27 cellular contexts compared by ENCODE assay signal in genomic region chr4:10478621-10479020, GRCh38. TPM values are rescaled to one million over a fixed set of nuclear protein-coding genes. Genes with fewer than 3 reads are reported as not detected.
DNase-seq lines count a peak whose midpoint lies in the region; ATAC-seq, FAIRE-seq and TF ChIP-seq lines count a peak whose summit lies in the region.
"Had no signal": no experiment of that assay in that cellular context is flagged by ENCODE, and none has a peak within 500 bp of the region (broad histone marks: within the 10 kb centered on the region; RNA-seq: fewer than 3 reads in every experiment).

No MANE protein-coding gene starts in this region.

- H4K12ac ChIP-seq in trophoblast cell (ENCODE audit: low read depth, low read length), result no peak overlapping the region

- no peak overlapping the region for H3K4me3 ChIP-seq in H1 (ENCODE audit: extremely low read depth in 1 of 4, insufficient read depth in 2 of 4, low read depth in 3 of 4, low read length in 4 of 4)
- no peak overlapping the region for H3K4me3 ChIP-seq in trophoblast cell (ENCODE audit: low read depth, low read length)
- H3K4me3 ChIP-seq: BLaER1, GM12878 had no signal

- no peak overlapping the region for H4K8ac ChIP-seq in H1 (ENCODE audit: extremely low read depth, insufficient read depth, low read length)
- H4K8ac ChIP-seq in trophoblast cell (ENCODE audit: low read depth, low read length), result no peak overlapping the region

- no peak for TF ChIP-seq RAD21 in H1 (IDR thresholded peaks at IDR 0.05 in 1 of 2, conservative IDR thresholded peaks at IDR 0.05 in 1 of 2; ENCODE audit: low read depth in 2 of 2, low read length in 2 of 2)

- H3K79me2 ChIP-seq in H1 (ENCODE audit: control insufficient read depth in 1 of 2, insufficient read depth in 2 of 2, low read length in 2 of 2), result no peaks in the 10 kb centered on the region
- H3K79me2 ChIP-seq in trophoblast cell (ENCODE audit: control insufficient read depth, insufficient read depth, low read length, poor library complexity), result no peaks in the 10 kb centered on the region

- TF ChIP-seq EP300 in H1 (IDR thresholded peaks at IDR 0.05; ENCODE audit: borderline replicate concordance in 1 of 2, low read depth in 2 of 2, low read length in 2 of 2), result no peak

- no peaks in the 10 kb centered on the region for H4K20me1 ChIP-seq in H1 (replicated peaks in 1 of 2; ENCODE audit: control insufficient read depth in 1 of 2, insufficient read depth in 2 of 2, low read length in 2 of 2)
- H4K20me1 ChIP-seq: BLaER1 had no signal

- no peaks in the 10 kb centered on the region for H3K36me3 ChIP-seq in H1 (ENCODE audit: control insufficient read depth in 2 of 4, insufficient read depth in 4 of 4, low read length in 3 of 4)
- no peaks in the 10 kb centered on the region for H3K36me3 ChIP-seq in trophoblast cell (ENCODE audit: control insufficient read depth in 1 of 2, insufficient read depth in 2 of 2, low read length in 2 of 2)
- H3K36me3 ChIP-seq: BE2C, BLaER1 had no signal

- H3K79me1 ChIP-seq in H1 (ENCODE audit: low read depth, low read length), result no peaks in the 10 kb centered on the region
- no peaks in the 10 kb centered on the region for H3K79me1 ChIP-seq in trophoblast cell (ENCODE audit: low read length)

- no peak overlapping the region for H2BK15ac ChIP-seq in H1 (ENCODE audit: low read length)

- no peak overlapping the region for H4K5ac ChIP-seq in H1 (ENCODE audit: insufficient read length, low read depth, low read length)

- no peaks in the 10 kb centered on the region for H3K36me3 Mint-ChIP-seq in activated CD4-positive, alpha-beta memory T cell treated with anti-CD3 and anti-CD28 coated beads, Interleukin-2, amount 10 ng/mL, durations not matched to agents 7 days and 5 days (ENCODE audit: low read depth)
- H3K36me3 Mint-ChIP-seq: CD14-positive monocyte; CD4-positive, alpha-beta memory T cell; CD4-positive, CD25-positive, alpha-beta regulatory T cell; CD8-positive, alpha-beta memory T cell had no signal

- H3K27ac ChIP-seq in H1 (ENCODE audit: low read depth, low read length) (no peak overlapping the region), trophoblast cell (ENCODE audit: low read depth, low read length) (no peak overlapping the region)
- H3K27ac ChIP-seq: BLaER1 had no signal

- H3K23ac ChIP-seq in H1 (ENCODE audit: insufficient read length) (no peak overlapping the region), trophoblast cell (ENCODE audit: low read length) (no peak overlapping the region)

- H3K4me1 ChIP-seq in H1 (replicated peaks in 1 of 4; ENCODE audit: control insufficient read depth in 3 of 4, insufficient read depth in 4 of 4, low read length in 3 of 4) (no peaks in the 10 kb centered on the region), trophoblast cell (ENCODE audit: control insufficient read depth in 1 of 2, insufficient read depth in 2 of 2, low read length in 2 of 2) (peaks cover 0 to 2% of the 10 kb centered on the region in 2 experiments)
- H3K4me1 ChIP-seq: BE2C had no signal

- H3K4me2 ChIP-seq in H1 (ENCODE audit: insufficient read depth in 1 of 2, low read depth in 2 of 2, low read length in 2 of 2) (no peak overlapping the region), trophoblast cell (ENCODE audit: low read length) (no peak overlapping the region)
- H3K4me2 ChIP-seq: BLaER1 had no signal

- CTCF ChIA-PET in H1 (lab: Charles Lee; ENCODE audit: partially characterized antibody), result interaction anchor here (0.9 to 2.1 kb wide), 5 partner anchors 8 to 70 kb away, joined by 3 to 7 read pairs (median 4); no protein-coding TSS in a partner anchor
- CTCF ChIA-PET in activated CD4-positive, alpha-beta memory T cell treated with anti-CD3 and anti-CD28 coated beads, Interleukin-2, amount 10 ng/mL, durations not matched to agents 7 days and 5 days (lab: Charles Lee), result interaction anchor here (1.5 kb wide), 1 partner anchor 17 kb away, joined by 5 read pairs; no protein-coding TSS in a partner anchor

- 0 out of 2 replicates have a peak overlapping the region, but pooled peaks have one; percentile 65 for H2AFZ ChIP-seq in H1 (ENCODE audit: low read length)
- no peak overlapping the region for H2AFZ ChIP-seq in trophoblast cell (ENCODE audit: insufficient read depth, low read length, poor library complexity)

- no peak overlapping the region for H2BK120ac ChIP-seq in H1 (replicated peaks; ENCODE audit: low read depth, low read length)
- H2BK120ac ChIP-seq in trophoblast cell (ENCODE audit: insufficient read depth, low read length, poor library complexity), result no peak overlapping the region

- no peak overlapping the region for H2BK20ac ChIP-seq in H1 (ENCODE audit: low read length)

- no peak overlapping the region for H3K18ac ChIP-seq in H1 (ENCODE audit: extremely low read depth, low read length)
- H3K18ac ChIP-seq in trophoblast cell (ENCODE audit: low read length), result no peak overlapping the region

- H3K56ac ChIP-seq in H1 (replicated peaks; ENCODE audit: insufficient read length, low read depth, low read length), result no peak overlapping the region

- H3K4me1 Mint-ChIP-seq in activated CD4-positive, alpha-beta memory T cell treated with anti-CD3 and anti-CD28 coated beads, Interleukin-2, amount 10 ng/mL, durations not matched to agents 7 days and 5 days, result no peaks in the 10 kb centered on the region
- H3K4me1 Mint-ChIP-seq: CD4-positive, alpha-beta memory T cell; CD4-positive, CD25-positive, alpha-beta regulatory T cell; CD8-positive, alpha-beta memory T cell had no signal

- no peak for FAIRE-seq in H1 (lab: Jason Lieb, UNC)
- FAIRE-seq: GM12878, GM12892, GM18507 had no signal

- POLR2A ChIA-PET in H1 (lab: Charles Lee; ENCODE audit: partially characterized antibody), result interaction anchor here (0.9 kb wide), 1 partner anchor 10 kb away, joined by 3 read pairs; no protein-coding TSS in a partner anchor
- POLR2A ChIA-PET in activated CD4-positive, alpha-beta memory T cell treated with anti-CD3 and anti-CD28 coated beads, Interleukin-2, amount 10 ng/mL, durations not matched to agents 7 days and 5 days (lab: Charles Lee), result no interaction called here

- H2AK5ac ChIP-seq in H1 (ENCODE audit: low read depth, low read length) (no peak overlapping the region), trophoblast cell (ENCODE audit: low read length) (no peak overlapping the region)

- H3K9me3 Mint-ChIP-seq in activated CD4-positive, alpha-beta memory T cell treated with anti-CD3 and anti-CD28 coated beads, Interleukin-2, amount 10 ng/mL, durations not matched to agents 7 days and 5 days, result no peaks in the 10 kb centered on the region
- H3K9me3 Mint-ChIP-seq: CD4-positive, alpha-beta memory T cell; CD4-positive, CD25-positive, alpha-beta regulatory T cell; CD8-positive, alpha-beta memory T cell had no signal

- peaks cover 3% of the 10 kb centered on the region for H3K27me3 Mint-ChIP-seq in activated CD4-positive, alpha-beta memory T cell treated with anti-CD3 and anti-CD28 coated beads, Interleukin-2, amount 10 ng/mL, durations not matched to agents 7 days and 5 days
- H3K27me3 Mint-ChIP-seq: CD4-positive, CD25-positive, alpha-beta regulatory T cell had no signal

- H3K9me3 ChIP-seq in H1 (ENCODE audit: insufficient read depth in 2 of 2, low read depth in 1 of 2, low read length in 1 of 2) (no peaks in the 10 kb centered on the region), trophoblast cell (ENCODE audit: insufficient read depth, low read depth, low read length) (no peaks in the 10 kb centered on the region)
- H3K9me3 ChIP-seq: BE2C, BLaER1 had no signal

- ATAC-seq in HG03280 (IDR thresholded peaks at IDR 0.05; ENCODE audit: unreplicated experiment), result no peak
- ATAC-seq: GM12878 had no signal

- no peaks in the 10 kb centered on the region for H3K27me3 ChIP-seq in H1 (replicated peaks in 1 of 4; ENCODE audit: control insufficient read depth in 3 of 4, extremely low read depth in 1 of 4, insufficient read depth in 3 of 4, low read length in 3 of 4)
- no peaks in the 10 kb centered on the region for H3K27me3 ChIP-seq in trophoblast cell (ENCODE audit: insufficient read depth, low read length)
- H3K27me3 ChIP-seq: BE2C, BLaER1 had no signal

- DNase-seq in NCI-H69 (lab: John Stamatoyannopoulos, UW) (peak; percentile 46), H1 (ENCODE audit: low read depth in 1 of 2, low spot score in 2 of 2) (no peak), trophoblast cell (peak; percentile 88 to 93), GOT3 (lab: John Stamatoyannopoulos, UW) (no peak)
- no peak for DNase-seq in activated CD4-positive, alpha-beta memory T cell treated with anti-CD3 and anti-CD28 coated beads, Interleukin-2, amount 10 ng/mL, durations not matched to agents 7 days and 5 days
- DNase-seq: 8988T; ACHN; BE2C; C1 segment of cervical spinal cord; CD4-positive, alpha-beta memory T cell; CD4-positive, CD25-positive, alpha-beta regulatory T cell; CD8-positive, alpha-beta memory T cell; COR-L47; DMS 273 treated with DMSO at 0.1 percent for 48 hours; DMS153; DMS53; DMS79; DND-41; EL; GDM1 had no signal

- TF ChIP-seq CTCF in H1 (IDR thresholded peaks at IDR 0.05; ENCODE audit: control extremely low read depth in 1 of 3, insufficient read depth in 1 of 3, low read depth in 1 of 3, low read length in 3 of 3), result no peak

- H3K27ac Mint-ChIP-seq in activated CD4-positive, alpha-beta memory T cell treated with anti-CD3 and anti-CD28 coated beads, Interleukin-2, amount 10 ng/mL, durations not matched to agents 7 days and 5 days, result no peak overlapping the region
- H3K27ac Mint-ChIP-seq: CD14-positive monocyte; CD4-positive, alpha-beta memory T cell; CD4-positive, CD25-positive, alpha-beta regulatory T cell; CD8-positive, alpha-beta memory T cell had no signal

- no peak overlapping the region for H2BK5ac ChIP-seq in H1 (ENCODE audit: low read depth, low read length)
- no peak overlapping the region for H2BK5ac ChIP-seq in trophoblast cell (ENCODE audit: low read depth, low read length, poor library complexity)

- H3K14ac ChIP-seq in H1 (ENCODE audit: insufficient read length) (no peak overlapping the region), trophoblast cell (ENCODE audit: low read length) (no peak overlapping the region)

- H3K9ac ChIP-seq in H1 (replicated peaks in 1 of 4; ENCODE audit: extremely low read depth in 1 of 4, low read depth in 3 of 4, low read length in 3 of 4) (no peak overlapping the region), trophoblast cell (ENCODE audit: low read length) (no peak overlapping the region)
- H3K9ac ChIP-seq: BLaER1 had no signal

- no peak overlapping the region for H3K4ac ChIP-seq in H1 (replicated peaks; ENCODE audit: insufficient read length, low read depth, low read length)
- no peak overlapping the region for H3K4ac ChIP-seq in trophoblast cell (ENCODE audit: low read depth, low read length)

- H2BK12ac ChIP-seq in H1 (ENCODE audit: low read depth, low read length) (no peak overlapping the region), trophoblast cell (ENCODE audit: low read length) (no peak overlapping the region)

- H3K4me3 Mint-ChIP-seq in activated CD4-positive, alpha-beta memory T cell treated with anti-CD3 and anti-CD28 coated beads, Interleukin-2, amount 10 ng/mL, durations not matched to agents 7 days and 5 days, result no peak overlapping the region
- H3K4me3 Mint-ChIP-seq: CD14-positive monocyte; CD4-positive, alpha-beta memory T cell; CD4-positive, CD25-positive, alpha-beta regulatory T cell; CD8-positive, alpha-beta memory T cell had no signal

- H4K91ac ChIP-seq in H1 (replicated peaks; ENCODE audit: insufficient read length, low read length) (no peak overlapping the region), trophoblast cell (ENCODE audit: low read depth, low read length) (no peak overlapping the region)

- H3K23me2 ChIP-seq in H1 (ENCODE audit: low read depth, low read length), result no peaks in the 10 kb centered on the region

- TF ChIP-seq POLR2A in H1 (IDR thresholded peaks at IDR 0.05; ENCODE audit: control extremely low read depth in 1 of 2, low read depth in 2 of 2, low read length in 2 of 2), result no peak

RNA-seq across cellular contexts. Expression of gene ZNF518B, which starts 21.4 kb away (rescaled TPM):
- 6.4 and 9.0 TPM in 2 replicates for total RNA-seq in H1 (2021; fragmentation: NEBNext Ultra II Directional; extraction: Animal tissue kit (Norgen Biotek cat#: 25700))
- 1.9 and 2.9 TPM in 2 replicates for polyA plus RNA-seq in H1 (2011; rRNA removed)
- 3.2 TPM for polyA plus RNA-seq in H1 (2011; cell fraction: cytosol; rRNA removed)
- polyA plus RNA-seq in H1 (2011; cell fraction: nucleus; rRNA removed), result 2.9 TPM
- 3.9 to 6.0 TPM (median 4.0 TPM) in 4 replicates for polyA plus RNA-seq in H1 (2012, experiment 1 of 2)
- polyA plus RNA-seq in H1 (2012, experiment 2 of 2), result 0.38 TPM
- polyA plus RNA-seq in H1 (2013, experiment 1 of 2), result 3.3 TPM
- 3.2 TPM for polyA plus RNA-seq in H1 (2013, experiment 2 of 2)
- polyA minus RNA-seq in H1 (2011; rRNA and poly(A)+ RNA removed), result 11.6 and 12.6 TPM in 2 replicates
- 16.7 TPM for polyA minus RNA-seq in H1 (2011; cell fraction: cytosol; rRNA and poly(A)+ RNA removed)
- 20.8 TPM for polyA minus RNA-seq in H1 (2011; cell fraction: nucleus; rRNA and poly(A)+ RNA removed)
- polyA plus RNA-seq in trophoblast cell (2013), result 18.5 and 20.2 TPM in 2 replicates
- 10 to 100 TPM; 21.0 to 23.5 TPM for total RNA-seq in activated CD4-positive, alpha-beta memory T cell treated with anti-CD3 and anti-CD28 coated beads, Interleukin-2, amount 10 ng/mL, durations not matched to agents 7 days and 5 days
- total RNA-seq: A673 had no signal

Comparison
In these comparisons a context has a peak if more than half of its experiments do, and no peak if none do; other contexts are left out.
1. DNase-seq: peak in NCI-H69 (single experiment) and trophoblast cell (2 of 2); none in H1 (0 of 2), GOT3 (single experiment) and activated CD4-positive, alpha-beta memory T cell treated with anti-CD3 and anti-CD28 coated beads, Interleukin-2, amount 10 ng/mL, durations not matched to agents 7 days and 5 days (single experiment).